33 cellular contexts compared by ENCODE assay signal in genomic region chr14:88519907-88520306, GRCh38. TPM values are rescaled to one million over a fixed set of nuclear protein-coding genes. Genes with fewer than 3 reads are reported as not detected.
"Had no signal": no experiment of that assay in that cellular context is flagged by ENCODE, and none has a peak within 500 bp of the region (broad histone marks: within the 10 kb centered on the region; RNA-seq: fewer than 3 reads in every experiment).

No MANE protein-coding gene starts in this region.

- H3K4me1 ChIP-seq: gastrocnemius medialis had no signal

- H3K9me3 Mint-ChIP-seq: activated CD4-positive, alpha-beta memory T cell treated with anti-CD3 and anti-CD28 coated beads for 36 hours; activated CD4-positive, alpha-beta T cell treated with anti-CD3 and anti-CD28 coated beads, Interleukin-2, amount 10 ng/mL, durations not matched to agents 24 days and 14 days; activated naive CD4-positive, alpha-beta T cell treated with anti-CD3 and anti-CD28 coated beads for 36 hours; activated naive CD8-positive, alpha-beta T cell treated with anti-CD3 and anti-CD28 coated beads for 36 hours; activated naive CD8-positive, alpha-beta T cell treated with anti-CD3 and anti-CD28 coated beads, Interleukin-2, amount 50 U/mL, for 24 hours; activated T-helper 1 cell treated with anti-CD3 and anti-CD28 coated beads, Interleukin-12 subunit alpha, Interleukin-12 subunit beta, Interleukin-2, Interleukin-4 antibody, amounts not matched to agents 30 ng/mL and 10 ng/mL and 1 ng/mL, durations not matched to agents 14 hours and 24 hours and 36 hours; activated T-helper 2 cell treated with anti-CD3 and anti-CD28 coated beads, Interferon-gamma antibody, Interleukin-2, Interleukin-4, amounts not matched to agents 10 μg/mL and 5 μg/mL and 100 μg/mL, durations not matched to agents 14 hours and 24 hours and 36 hours; effector memory CD8-positive, alpha-beta T cell had no signal

- H3K4me3 Mint-ChIP-seq: activated CD4-positive, alpha-beta memory T cell treated with anti-CD3 and anti-CD28 coated beads for 36 hours; activated CD4-positive, alpha-beta T cell treated with anti-CD3 and anti-CD28 coated beads for 36 hours; activated CD4-positive, alpha-beta T cell treated with anti-CD3 and anti-CD28 coated beads, Interleukin-2, amount 10 ng/mL, durations not matched to agents 24 days and 14 days; activated CD8-positive, alpha-beta memory T cell treated with anti-CD3 and anti-CD28 coated beads, Interleukin-2, amount 10 ng/mL, durations not matched to agents 7 days and 5 days; activated CD8-positive, alpha-beta T cell treated with anti-CD3 and anti-CD28 coated beads, Interleukin-2, amount 10 ng/mL, durations not matched to agents 7 days and 5 days; activated naive CD4-positive, alpha-beta T cell treated with anti-CD3 and anti-CD28 coated beads for 36 hours; activated naive CD4-positive, alpha-beta T cell treated with anti-CD3 and anti-CD28 coated beads, Interleukin-2, amount 50 U/mL, for 24 hours; activated naive CD8-positive, alpha-beta T cell treated with anti-CD3 and anti-CD28 coated beads for 36 hours; activated naive CD8-positive, alpha-beta T cell treated with anti-CD3 and anti-CD28 coated beads, Interleukin-2, amount 50 U/mL, for 24 hours; activated T-helper 1 cell treated with anti-CD3 and anti-CD28 coated beads, Interleukin-12 subunit alpha, Interleukin-12 subunit beta, Interleukin-2, Interleukin-4 antibody, amounts not matched to agents 30 ng/mL and 10 ng/mL and 1 ng/mL, durations not matched to agents 14 hours and 24 hours and 36 hours; effector memory CD8-positive, alpha-beta T cell had no signal

- H3K4me3 ChIP-seq: adrenal gland, body of pancreas, esophagus muscularis mucosa, gastrocnemius medialis had no signal

- H3K27me3 ChIP-seq: adrenal gland, body of pancreas, esophagus muscularis mucosa, foreskin keratinocyte, gastrocnemius medialis had no signal

- H3K9me3 ChIP-seq: adrenal gland, body of pancreas, esophagus muscularis mucosa, gastrocnemius medialis had no signal

- ATAC-seq: activated CD4-positive, alpha-beta T cell treated with anti-CD3 and anti-CD28 coated beads for 36 hours; activated CD8-positive, alpha-beta memory T cell treated with anti-CD3 and anti-CD28 coated beads, Interleukin-2, amount 10 ng/mL, durations not matched to agents 7 days and 5 days; activated CD8-positive, alpha-beta T cell treated with anti-CD3 and anti-CD28 coated beads, Interleukin-2, amount 10 ng/mL, durations not matched to agents 7 days and 5 days; activated naive CD8-positive, alpha-beta T cell treated with anti-CD3 and anti-CD28 coated beads, Interleukin-2, amount 50 U/mL, for 24 hours; body of pancreas; effector memory CD8-positive, alpha-beta T cell; gastrocnemius medialis had no signal

- H3K27ac ChIP-seq: adrenal gland, esophagus muscularis mucosa, foreskin keratinocyte, gastrocnemius medialis had no signal

- DNase-seq: activated CD4-positive, alpha-beta memory T cell treated with anti-CD3 and anti-CD28 coated beads for 36 hours; activated CD4-positive, alpha-beta T cell treated with anti-CD3 and anti-CD28 coated beads for 36 hours; activated CD4-positive, alpha-beta T cell treated with anti-CD3 and anti-CD28 coated beads, Interleukin-2, amount 10 ng/mL, durations not matched to agents 24 days and 14 days; activated CD4-positive, CD25-positive, alpha-beta regulatory T cell; activated CD4-positive, CD25-positive, alpha-beta regulatory T cell treated with anti-CD3 and anti-CD28 coated beads, Interleukin-2, amount 50 U/mL, for 72 hours; activated CD8-positive, alpha-beta memory T cell treated with anti-CD3 and anti-CD28 coated beads, Interleukin-2, amount 10 ng/mL, durations not matched to agents 7 days and 5 days; activated CD8-positive, alpha-beta memory T cell treated with anti-CD3 and anti-CD28 coated beads, Interleukin-2, amount 50 U/mL, for 4 hours; activated CD8-positive, alpha-beta T cell treated with anti-CD3 and anti-CD28 coated beads, Interleukin-2, amount 10 ng/mL, durations not matched to agents 7 days and 5 days; activated effector memory CD4-positive, alpha-beta T cell treated with anti-CD3 and anti-CD28 coated beads, Interleukin-2, amount 50 U/mL, for 16 hours; activated naive CD4-positive, alpha-beta T cell treated with anti-CD3 and anti-CD28 coated beads for 36 hours; activated naive CD8-positive, alpha-beta T cell treated with anti-CD3 and anti-CD28 coated beads for 36 hours; activated naive CD8-positive, alpha-beta T cell treated with anti-CD3 and anti-CD28 coated beads, Interleukin-2, amount 50 U/mL, for 24 hours; activated T-cell treated with anti-CD3 and anti-CD28 coated beads, Interleukin-2, amount 50 U/mL, for 1 hour; activated T-cell treated with anti-CD3 and anti-CD28 coated beads, Interleukin-2, amount 50 U/mL, for 48 hours; adrenal gland; amygdala; aorta; body of pancreas; caudate nucleus; cortex of kidney; dermis blood vessel endothelial cell; effector CD4-positive, alpha-beta T cell; effector memory CD8-positive, alpha-beta T cell; erythroblast; foreskin keratinocyte; gastrocnemius medialis; T-helper 2 cell had no signal

- H3K4me1 Mint-ChIP-seq: activated CD4-positive, alpha-beta T cell treated with anti-CD3 and anti-CD28 coated beads for 36 hours; activated CD4-positive, alpha-beta T cell treated with anti-CD3 and anti-CD28 coated beads, Interleukin-2, amount 10 ng/mL, durations not matched to agents 24 days and 14 days; activated naive CD8-positive, alpha-beta T cell treated with anti-CD3 and anti-CD28 coated beads for 36 hours; activated naive CD8-positive, alpha-beta T cell treated with anti-CD3 and anti-CD28 coated beads, Interleukin-2, amount 50 U/mL, for 24 hours had no signal

- H3K27ac Mint-ChIP-seq: activated CD4-positive, alpha-beta memory T cell treated with anti-CD3 and anti-CD28 coated beads for 36 hours; activated CD4-positive, alpha-beta T cell treated with anti-CD3 and anti-CD28 coated beads for 36 hours; activated CD4-positive, alpha-beta T cell treated with anti-CD3 and anti-CD28 coated beads, Interleukin-2, amount 10 ng/mL, durations not matched to agents 24 days and 14 days; activated CD8-positive, alpha-beta memory T cell treated with anti-CD3 and anti-CD28 coated beads, Interleukin-2, amount 10 ng/mL, durations not matched to agents 7 days and 5 days; activated CD8-positive, alpha-beta T cell treated with anti-CD3 and anti-CD28 coated beads, Interleukin-2, amount 10 ng/mL, durations not matched to agents 7 days and 5 days; activated naive CD4-positive, alpha-beta T cell treated with anti-CD3 and anti-CD28 coated beads for 36 hours; activated naive CD4-positive, alpha-beta T cell treated with anti-CD3 and anti-CD28 coated beads, Interleukin-2, amount 50 U/mL, for 24 hours; activated naive CD8-positive, alpha-beta T cell treated with anti-CD3 and anti-CD28 coated beads for 36 hours; activated naive CD8-positive, alpha-beta T cell treated with anti-CD3 and anti-CD28 coated beads, Interleukin-2, amount 50 U/mL, for 24 hours; activated T-helper 1 cell treated with anti-CD3 and anti-CD28 coated beads, Interleukin-12 subunit alpha, Interleukin-12 subunit beta, Interleukin-2, Interleukin-4 antibody, amounts not matched to agents 30 ng/mL and 10 ng/mL and 1 ng/mL, durations not matched to agents 14 hours and 24 hours and 36 hours; activated T-helper 2 cell treated with anti-CD3 and anti-CD28 coated beads, Interferon-gamma antibody, Interleukin-2, Interleukin-4, amounts not matched to agents 10 μg/mL and 5 μg/mL and 100 μg/mL, durations not matched to agents 14 hours and 24 hours and 36 hours; effector memory CD8-positive, alpha-beta T cell had no signal

- H3K36me3 Mint-ChIP-seq: activated CD4-positive, alpha-beta memory T cell treated with anti-CD3 and anti-CD28 coated beads for 36 hours; activated CD8-positive, alpha-beta memory T cell treated with anti-CD3 and anti-CD28 coated beads, Interleukin-2, amount 10 ng/mL, durations not matched to agents 7 days and 5 days; activated naive CD4-positive, alpha-beta T cell treated with anti-CD3 and anti-CD28 coated beads, Interleukin-2, amount 50 U/mL, for 24 hours; activated naive CD8-positive, alpha-beta T cell treated with anti-CD3 and anti-CD28 coated beads for 36 hours had no signal

- H3K36me3 ChIP-seq: adrenal gland, gastrocnemius medialis had no signal

- FAIRE-seq: colon had no signal

RNA-seq across cellular contexts. Expression of gene PTPN21, which starts 34.9 kb away (rescaled TPM):
- total RNA-seq: T-helper 1 cell treated with Interleukin-12 subunit alpha and Interleukin-12 subunit beta and Interleukin-4 antibody, amounts not matched to agents 30 ng/mL and 1 ng/mL, for 36 hours had no signal
